Comparison of ENCODE assay signal across 8 cellular contexts in the genomic region with DNA sequence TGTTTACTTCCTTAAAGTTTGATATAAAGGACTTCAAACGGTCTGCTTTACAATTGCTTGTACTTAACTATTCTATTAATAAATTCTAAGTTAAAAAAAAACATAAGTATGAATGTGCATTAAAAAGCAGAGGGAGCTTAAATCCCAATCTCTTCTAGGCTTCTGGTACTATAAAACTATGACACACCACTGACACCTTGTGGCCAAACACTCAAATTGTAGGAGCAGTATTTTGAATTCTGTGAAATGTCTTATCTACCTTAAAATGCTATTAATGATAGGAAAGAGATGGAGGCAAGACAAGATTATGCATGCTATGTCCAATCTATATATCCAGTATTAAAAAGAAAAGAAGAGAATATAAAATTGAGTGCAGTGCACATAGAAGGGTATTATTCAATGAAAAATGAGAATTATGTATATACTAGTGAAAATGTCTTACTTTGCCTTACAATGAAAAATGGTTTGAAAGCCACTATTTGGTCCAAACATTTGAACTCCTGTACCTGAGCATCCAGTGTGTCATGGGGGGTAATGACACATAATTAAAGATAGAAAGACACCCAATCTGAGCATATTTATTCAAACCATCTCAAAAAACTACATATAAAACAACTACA.
DNase-seq lines count a peak whose midpoint lies in the region; ATAC-seq, FAIRE-seq and TF ChIP-seq lines count a peak whose summit lies in the region.

No MANE protein-coding gene starts in this region.

- H3K4me3 ChIP-seq in foreskin fibroblast (ENCODE audit: low read depth in 1 of 2, low read length in 2 of 2) (no peak overlapping the region), small intestine (ENCODE audit: low read depth in 1 of 2, low read length in 2 of 2) (no peak overlapping the region)

- DNase-seq in GM03348 (ENCODE audit: low spot score), result peak; percentile 46
- peak; percentile 41 for DNase-seq in NCI-H2081 treated with DMSO at 0.1 percent for 48 hours (lab: John Stamatoyannopoulos, UW)
- peak; percentile 25 to 74 for DNase-seq in foreskin fibroblast
- peak; percentile 57 for DNase-seq in small intestine

- no peaks in the 10 kb centered on the region for H3K27me3 ChIP-seq in small intestine (ENCODE audit: control insufficient read depth in 2 of 2, insufficient read depth in 2 of 2, low read length in 2 of 2)

- TF ChIP-seq CTCF in 22Rv1 (IDR thresholded peaks at IDR 0.05) (peak; percentile 74), VCaP (conservative IDR thresholded peaks at IDR 0.05) (peak; percentile 76), foreskin fibroblast (IDR thresholded peaks at IDR 0.05; ENCODE audit: low read depth, low read length) (peak; percentile 45)

- H3K9me3 ChIP-seq in small intestine (ENCODE audit: control insufficient read depth, low read depth), result no peaks in the 10 kb centered on the region

- H3K27ac ChIP-seq in 22Rv1, result no peak overlapping the region
- H3K27ac ChIP-seq in VCaP, result no peak overlapping the region
- no peak overlapping the region for H3K27ac ChIP-seq in small intestine (ENCODE audit: low read depth in 1 of 2, low read length in 1 of 2)

- H3K36me3 ChIP-seq in small intestine (ENCODE audit: control insufficient read depth in 2 of 2, insufficient read depth in 2 of 2, low read length in 2 of 2), result peaks cover 2 to 7% of the 10 kb centered on the region in 2 donors

- peak; percentile 57 for FAIRE-seq in small intestine (lab: Jason Lieb, UNC)

- 52 to 65% (median 55%) methylated on average over 1 of the region's 1 CpG for WGBS in small intestine, 3 donors

- no peak for ATAC-seq in GM19023 (IDR thresholded peaks at IDR 0.05; ENCODE audit: unreplicated experiment)
- ATAC-seq in GM19035 (IDR thresholded peaks at IDR 0.05; ENCODE audit: unreplicated experiment), result no peak

- no peaks in the 10 kb centered on the region for H3K4me1 ChIP-seq in small intestine (ENCODE audit: control insufficient read depth in 2 of 2, insufficient read depth in 1 of 2, low read depth in 1 of 2, low read length in 1 of 2)
